Comparison of ENCODE assay signal across 20 cellular contexts in genomic region chr2:234341332-234341985, GRCh38.
DNase-seq lines count a peak whose midpoint lies in the region; ATAC-seq, FAIRE-seq and TF ChIP-seq lines count a peak whose summit lies in the region.
"Had no signal": no experiment of that assay in that cellular context is flagged by ENCODE, and none has a peak within 500 bp of the region (broad histone marks: within the 10 kb centered on the region; RNA-seq: fewer than 3 reads in every experiment).

No MANE protein-coding gene starts in this region.

- H2AFZ ChIP-seq in IMR-90 (replicated peaks; ENCODE audit: low read length, poor library complexity) (peak overlapping the region; percentile 26), H1 (ENCODE audit: low read length) (peak overlapping the region; percentile 33; the same call in 1 of the 2 replicates)

- H3K23me2 ChIP-seq in H1 (ENCODE audit: low read depth, low read length), result no peaks in the 10 kb centered on the region

- H3K4me1 ChIP-seq in right atrium auricular region (peaks cover 0 to 11% of the 10 kb centered on the region in 2 donors), IMR-90 (ENCODE audit: control insufficient read depth, insufficient read depth, low read length) (peaks cover 5% of the 10 kb centered on the region; the same call in 1 of the 2 replicates), H1 (replicated peaks in 1 of 4; ENCODE audit: control insufficient read depth in 3 of 4, insufficient read depth in 4 of 4, low read length in 3 of 4) (no peaks in the 10 kb centered on the region), esophagus muscularis mucosa (peaks cover 0 to 3% (median 0%) of the 10 kb centered on the region in 4 donors)

- H3K18ac ChIP-seq in IMR-90 (ENCODE audit: low read depth, low read length) (no peak overlapping the region), H1 (ENCODE audit: extremely low read depth, low read length) (no peak overlapping the region)

- no peak for TF ChIP-seq CTCF in right atrium auricular region (IDR thresholded peaks at IDR 0.05)
- no peak for TF ChIP-seq CTCF in IMR-90 (conservative IDR thresholded peaks at IDR 0.05; ENCODE audit: low read depth, low read length)
- TF ChIP-seq CTCF in H1 (IDR thresholded peaks at IDR 0.05; ENCODE audit: control extremely low read depth in 1 of 3, insufficient read depth in 1 of 3, low read depth in 1 of 3, low read length in 3 of 3), result no peak
- TF ChIP-seq CTCF in esophagus muscularis mucosa (IDR thresholded peaks at IDR 0.05), result no peak

- H3K9me3 Mint-ChIP-seq in stimulated activated memory B cell treated with anti-CD40 and anti-IgM and Interleukin-4, amounts not matched to agents 10 μg/mL and 1 μg/mL and 100 μg/mL, for 72 hours, result peaks cover 5% of the 10 kb centered on the region

- H3K9ac ChIP-seq in IMR-90 (ENCODE audit: low read depth, low read length) (no peak overlapping the region), H1 (replicated peaks in 1 of 4; ENCODE audit: extremely low read depth in 1 of 4, low read depth in 3 of 4, low read length in 3 of 4) (no peak overlapping the region)

- H2AK9ac ChIP-seq in IMR-90 (replicated peaks; ENCODE audit: low read depth, low read length, poor library complexity), result peak overlapping the region; percentile 45

- H3K14ac ChIP-seq in IMR-90 (replicated peaks; ENCODE audit: low read depth, low read length), result no peak overlapping the region
- no peak overlapping the region for H3K14ac ChIP-seq in H1 (ENCODE audit: insufficient read length)

- no peak for FAIRE-seq in H1 (lab: Jason Lieb, UNC)
- FAIRE-seq: RCC 7860 had no signal

- no peak for TF ChIP-seq RAD21 in IMR-90 (IDR thresholded peaks at IDR 0.05; ENCODE audit: low read length)
- TF ChIP-seq RAD21 in H1 (IDR thresholded peaks at IDR 0.05 in 1 of 2, conservative IDR thresholded peaks at IDR 0.05 in 1 of 2; ENCODE audit: low read depth in 2 of 2, low read length in 2 of 2), result no peak

- H3K27me3 Mint-ChIP-seq in stimulated activated memory B cell treated with anti-CD40 and anti-IgM and Interleukin-4, amounts not matched to agents 10 μg/mL and 1 μg/mL and 100 μg/mL, for 72 hours, result peaks cover 27% of the 10 kb centered on the region
- H3K27me3 Mint-ChIP-seq: CD4-positive, CD25-positive, alpha-beta regulatory T cell had no signal

- no peak for TF ChIP-seq EP300 in H1 (IDR thresholded peaks at IDR 0.05; ENCODE audit: borderline replicate concordance in 1 of 2, low read depth in 2 of 2, low read length in 2 of 2)
- no peak for TF ChIP-seq EP300 in esophagus muscularis mucosa (IDR thresholded peaks at IDR 0.05)

- H2BK5ac ChIP-seq in IMR-90 (ENCODE audit: low read depth, low read length, poor library complexity, severe bottlenecking) (no peak overlapping the region), H1 (ENCODE audit: low read depth, low read length) (no peak overlapping the region)

- H3K4me3 ChIP-seq in right atrium auricular region, result no peak overlapping the region
- H3K4me3 ChIP-seq in IMR-90 (ENCODE audit: insufficient read depth, low read depth, low read length), result no peak overlapping the region
- H3K4me3 ChIP-seq in H1 (ENCODE audit: extremely low read depth in 1 of 4, insufficient read depth in 2 of 4, low read depth in 3 of 4, low read length in 4 of 4), result no peak overlapping the region
- no peak overlapping the region for H3K4me3 ChIP-seq in esophagus muscularis mucosa

- H3K27ac ChIP-seq in right atrium auricular region (peak overlapping the region; percentile 35 to 61), IMR-90 (ENCODE audit: insufficient read depth, low read length) (no peak overlapping the region), H1 (ENCODE audit: low read depth, low read length) (no peak overlapping the region), esophagus muscularis mucosa (replicated peaks in 1 of 4) (no peak overlapping the region)

- H3K9me3 ChIP-seq in right atrium auricular region (no peaks in the 10 kb centered on the region), IMR-90 (ENCODE audit: control insufficient read depth, insufficient read depth, low read length) (no peaks in the 10 kb centered on the region), H1 (ENCODE audit: insufficient read depth in 2 of 2, low read depth in 1 of 2, low read length in 1 of 2) (no peaks in the 10 kb centered on the region), esophagus muscularis mucosa (no peaks in the 10 kb centered on the region)

- intact Hi-C loops in left ventricle myocardium superior (cut with micrococcal nuclease) (no loop called here), IMR-90 (cut with micrococcal nuclease) (no loop called here), posterior vena cava (cut with DNase I) (no loop called here), esophagus muscularis mucosa (cut with DNase I) (no loop called here)

- H4K20me1 ChIP-seq in IMR-90 (ENCODE audit: insufficient read depth, low read length) (no peaks in the 10 kb centered on the region), H1 (replicated peaks in 1 of 2; ENCODE audit: control insufficient read depth in 1 of 2, insufficient read depth in 2 of 2, low read length in 2 of 2) (no peaks in the 10 kb centered on the region)

- H3K4me3 Mint-ChIP-seq in stimulated activated memory B cell treated with anti-CD40 and anti-IgM and Interleukin-4, amounts not matched to agents 10 μg/mL and 1 μg/mL and 100 μg/mL, for 72 hours, result no peak overlapping the region
- H3K4me3 Mint-ChIP-seq: CD4-positive, CD25-positive, alpha-beta regulatory T cell; IgD-negative memory B cell had no signal

- 100% methylated on average over 1 of the region's 11 CpGs; no CpG with 5 or more reads in 1 of the 2 experiments for WGBS in IMR-90 (ENCODE audit: extremely low coverage in 2 of 2, insufficient read length in 1 of 2), 2 experiments
- WGBS in H1 (ENCODE audit: extremely low coverage in 1 of 2, insufficient coverage in 1 of 2, insufficient read length in 1 of 2, insufficient replicate concordance in 2 of 2, low coverage in 1 of 2, low lambda C conversion rate in 2 of 2, missing lambda C conversion rate in 1 of 2), 2 experiments, result 81% methylated on average over 11 of the region's 11 CpGs; no CpG with 5 or more reads in 1 of the 2 experiments
- WGBS in esophagus muscularis mucosa, result 93% methylated on average over 11 of the region's 11 CpGs

- dilution Hi-C loops in IMR-90 (cut with HindIII; ENCODE audit: low sequenced_read_pairs, unreplicated experiment), result loop anchor here (25.0 kb wide), 1 partner anchor 171 kb away; no protein-coding TSS in a partner anchor

- H4K91ac ChIP-seq in IMR-90 (ENCODE audit: insufficient read depth, low read depth, low read length) (no peak overlapping the region), H1 (replicated peaks; ENCODE audit: insufficient read length, low read length) (no peak overlapping the region)

- H3K79me1 ChIP-seq in IMR-90 (ENCODE audit: low read depth in 1 of 2, low read length in 2 of 2) (no peaks in the 10 kb centered on the region), H1 (ENCODE audit: low read depth, low read length) (no peaks in the 10 kb centered on the region)

- H2BK20ac ChIP-seq in IMR-90 (ENCODE audit: low read depth, low read length) (no peak overlapping the region), H1 (ENCODE audit: low read length) (no peak overlapping the region)

- H3K27ac Mint-ChIP-seq in stimulated activated memory B cell treated with anti-CD40 and anti-IgM and Interleukin-4, amounts not matched to agents 10 μg/mL and 1 μg/mL and 100 μg/mL, for 72 hours, result no peak overlapping the region
- H3K27ac Mint-ChIP-seq: IgD-negative memory B cell had no signal

- H3K4ac ChIP-seq in IMR-90 (ENCODE audit: low read depth, low read length) (no peak overlapping the region), H1 (replicated peaks; ENCODE audit: insufficient read length, low read depth, low read length) (no peak overlapping the region)

- ATAC-seq in left ventricle myocardium superior, result no peak
- ATAC-seq in IMR-90 (ENCODE audit: low read depth), result peak; percentile 65
- no peak for ATAC-seq in stimulated activated memory B cell treated with anti-CD40 and anti-IgM and Interleukin-4, amounts not matched to agents 10 μg/mL and 1 μg/mL and 100 μg/mL, for 72 hours

- H3K23ac ChIP-seq in IMR-90 (ENCODE audit: low read depth, low read length) (no peak overlapping the region), H1 (ENCODE audit: insufficient read length) (no peak overlapping the region)

- no peaks in the 10 kb centered on the region for H3K79me2 ChIP-seq in H1 (ENCODE audit: control insufficient read depth in 1 of 2, insufficient read depth in 2 of 2, low read length in 2 of 2)

- POLR2A ChIA-PET in IMR-90 (lab: Charles Lee; ENCODE audit: unreplicated experiment), result no interaction called here
- POLR2A ChIA-PET in H1 (lab: Charles Lee; ENCODE audit: partially characterized antibody), result no interaction called here

- BruUV-seq in IMR-90 (replicated peaks; lab: Mats Ljungman, UMichigan), result no TSS peak

- H3K36me3 ChIP-seq in right atrium auricular region (no peaks in the 10 kb centered on the region), IMR-90 (ENCODE audit: control insufficient read depth, insufficient read depth, low read length) (no peaks in the 10 kb centered on the region), H1 (ENCODE audit: control insufficient read depth in 2 of 4, insufficient read depth in 4 of 4, low read length in 3 of 4) (no peaks in the 10 kb centered on the region), esophagus muscularis mucosa (no peaks in the 10 kb centered on the region)

- H4K8ac ChIP-seq in IMR-90 (ENCODE audit: low read depth in 2 of 2, low read length in 2 of 2), result no peak overlapping the region
- no peak overlapping the region for H4K8ac ChIP-seq in H1 (ENCODE audit: extremely low read depth, insufficient read depth, low read length)

- H3K27me3 ChIP-seq in right atrium auricular region (no peaks in the 10 kb centered on the region), IMR-90 (ENCODE audit: control insufficient read depth, insufficient read depth, low read length) (peaks cover 9% of the 10 kb centered on the region), H1 (replicated peaks in 1 of 4; ENCODE audit: control insufficient read depth in 3 of 4, extremely low read depth in 1 of 4, insufficient read depth in 3 of 4, low read length in 3 of 4) (no peaks in the 10 kb centered on the region), esophagus muscularis mucosa (peaks cover 0 to 7% (median 0%) of the 10 kb centered on the region in 4 donors)

- H3K56ac ChIP-seq in IMR-90 (ENCODE audit: extremely low read depth, insufficient read depth, low read length) (no peak overlapping the region), H1 (replicated peaks; ENCODE audit: insufficient read length, low read depth, low read length) (no peak overlapping the region)

- H3K4me2 ChIP-seq in IMR-90 (ENCODE audit: low read depth, low read length), result no peak overlapping the region
- H3K4me2 ChIP-seq in H1 (ENCODE audit: insufficient read depth in 1 of 2, low read depth in 2 of 2, low read length in 2 of 2), result no peak overlapping the region

- no peak overlapping the region for H2BK15ac ChIP-seq in IMR-90 (ENCODE audit: low read depth, low read length)
- no peak overlapping the region for H2BK15ac ChIP-seq in H1 (ENCODE audit: low read length)

- H4K5ac ChIP-seq in IMR-90 (ENCODE audit: low read depth, low read length) (no peak overlapping the region), H1 (ENCODE audit: insufficient read length, low read depth, low read length) (no peak overlapping the region)

- peaks cover 11% of the 10 kb centered on the region for H3K4me1 Mint-ChIP-seq in stimulated activated memory B cell treated with anti-CD40 and anti-IgM and Interleukin-4, amounts not matched to agents 10 μg/mL and 1 μg/mL and 100 μg/mL, for 72 hours

- H2BK120ac ChIP-seq in IMR-90 (ENCODE audit: low read depth, low read length), result no peak overlapping the region
- H2BK120ac ChIP-seq in H1 (replicated peaks; ENCODE audit: low read depth, low read length), result no peak overlapping the region

- in situ Hi-C loops in IMR-90 (cut with MboI; ENCODE audit: low sequenced_read_pairs), result no loop called here

- DNase-seq in right atrium auricular region (ENCODE audit: low spot score), result no peak
- DNase-seq in left ventricle myocardium superior, result no peak
- peak; percentile 57 for DNase-seq in IMR-90
- no peak for DNase-seq in H1 (ENCODE audit: low read depth in 1 of 2, low spot score in 2 of 2)
- DNase-seq in posterior vena cava (ENCODE audit: low spot score), result no peak
- DNase-seq in esophagus muscularis mucosa (ENCODE audit: extremely low spot score), result no peak
- no peak for DNase-seq in cerebellar nuclear complex (lab: John Stamatoyannopoulos, UW)
- DNase-seq: AML-193; CD4-positive, CD25-positive, alpha-beta regulatory T cell; DMS53; GDM1; H7; MV-4-11; NCI-H1436; NCI-H2029 treated with DMSO at 0.1 percent for 48 hours; NCI-H510A treated with DMSO at 0.1 percent for 48 hours; SIG-M5 had no signal

- TF ChIP-seq POLR2A in IMR-90 (IDR thresholded peaks at IDR 0.05; ENCODE audit: low read depth, low read length) (no peak), H1 (IDR thresholded peaks at IDR 0.05; ENCODE audit: control extremely low read depth in 1 of 2, low read depth in 2 of 2, low read length in 2 of 2) (no peak), esophagus muscularis mucosa (IDR thresholded peaks at IDR 0.05; ENCODE audit: low read depth) (no peak)

- H2AK5ac ChIP-seq in IMR-90 (ENCODE audit: low read depth, low read length) (no peak overlapping the region), H1 (ENCODE audit: low read depth, low read length) (no peak overlapping the region)

- peaks cover 4% of the 10 kb centered on the region; the same call in 1 of the 2 replicates for H3K9me1 ChIP-seq in IMR-90 (ENCODE audit: insufficient read depth, low read length)

- H2BK12ac ChIP-seq in H1 (ENCODE audit: low read depth, low read length), result no peak overlapping the region

- peaks cover 4% of the 10 kb centered on the region for H3K36me3 Mint-ChIP-seq in stimulated activated memory B cell treated with anti-CD40 and anti-IgM and Interleukin-4, amounts not matched to agents 10 μg/mL and 1 μg/mL and 100 μg/mL, for 72 hours

- CTCF ChIA-PET in IMR-90 (lab: Yijun Ruan, JAX) (no interaction called here), H1 (lab: Charles Lee; ENCODE audit: partially characterized antibody) (interaction anchor here (0.6 to 1.5 kb wide), 4 partner anchors 13 to 204 kb away, joined by 3 to 4 read pairs (median 3); no protein-coding TSS in a partner anchor)

Comparison
In these comparisons a context has a peak if more than half of its experiments do, and no peak if none do; other contexts are left out.
1. H3K27ac ChIP-seq: peak in right atrium auricular region (2 of 2); none in IMR-90 (single experiment), H1 (single experiment) and esophagus muscularis mucosa (0 of 4).